Comparison of ENCODE assay signal across 9 cellular contexts in the genomic region with DNA sequence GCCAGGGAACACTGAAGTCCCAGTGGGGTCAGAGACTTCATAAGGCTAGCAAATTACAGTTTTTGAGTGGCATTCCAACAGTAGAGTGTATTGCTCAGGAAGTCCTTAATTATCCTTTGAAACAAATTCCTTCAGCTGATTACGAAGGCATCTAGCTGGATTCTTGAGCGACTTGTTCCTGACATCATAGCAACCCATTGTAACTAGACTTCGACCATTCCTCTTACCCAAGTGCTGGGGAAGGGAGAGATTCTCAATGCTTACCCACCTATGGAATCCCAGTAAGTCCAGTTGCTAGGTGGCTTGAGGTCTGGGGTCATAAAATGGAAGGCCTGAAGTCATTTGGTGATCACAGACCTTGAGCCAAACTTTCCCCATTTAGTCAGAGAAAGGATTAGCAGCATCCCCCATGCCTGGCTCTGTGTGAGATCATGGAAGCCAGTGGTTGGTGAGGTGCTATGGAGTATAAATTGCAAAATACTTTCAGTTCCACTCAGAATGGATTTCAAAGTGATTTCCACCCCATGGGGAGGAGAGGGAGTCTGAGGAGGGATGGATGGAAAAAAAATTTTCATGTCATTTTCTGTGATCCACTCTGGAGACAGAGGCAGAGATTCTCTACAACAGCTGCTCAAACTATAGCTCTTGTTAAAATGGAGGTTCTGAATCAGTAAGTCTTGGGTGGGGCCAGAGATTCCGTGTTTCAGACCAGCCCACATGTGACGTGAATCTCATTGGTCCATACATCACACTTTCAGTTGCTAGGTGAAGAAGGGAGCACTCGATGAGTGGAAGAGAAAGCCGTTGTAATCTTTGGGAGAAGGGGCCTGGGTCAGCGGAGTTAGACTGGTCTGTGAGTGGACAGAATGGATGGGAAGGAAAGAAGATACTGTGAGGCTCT. TPM values are rescaled to one million over a fixed set of nuclear protein-coding genes. Genes with fewer than 3 reads are reported as not detected.
DNase-seq lines count a peak whose midpoint lies in the region; ATAC-seq, FAIRE-seq and TF ChIP-seq lines count a peak whose summit lies in the region.
"Had no signal": no experiment of that assay in that cellular context is flagged by ENCODE, and none has a peak within 500 bp of the region (broad histone marks: within the 10 kb centered on the region; RNA-seq: fewer than 3 reads in every experiment).

No MANE protein-coding gene starts in this region.

- TF ChIP-seq CTCF in tibial artery (IDR thresholded peaks at IDR 0.05) = no peak

- 41% methylated on average over 8 of the region's 8 CpGs for WGBS in aorta, 2 donors

- no peaks in the 10 kb centered on the region for H3K36me3 ChIP-seq in aorta (ENCODE audit: control insufficient read depth in 1 of 2, insufficient read depth in 2 of 2, low read length in 1 of 2)
- no peaks in the 10 kb centered on the region for H3K36me3 ChIP-seq in tibial artery

- DNase-seq in GM12891 (ENCODE audit: insufficient read length, low spot score) (no peak), NAMALWA (ENCODE audit: low spot score) (peak; percentile 67), germinal center (ENCODE audit: low spot score) (peak; percentile 64), cerebellar nuclear complex (lab: John Stamatoyannopoulos, UW) (no peak), aorta (no peak), tibial artery (no peak)
- DNase-seq: psoas muscle had no signal

- H3K4me1 ChIP-seq in aorta (ENCODE audit: control insufficient read depth in 1 of 2, insufficient read depth in 2 of 2, low read length in 2 of 2) (no peaks in the 10 kb centered on the region), tibial artery (no peaks in the 10 kb centered on the region)
- H3K4me1 ChIP-seq: psoas muscle had no signal

- intact Hi-C loops in aorta (cut with DNase I) = no loop called here
- intact Hi-C loops in tibial artery (cut with DNase I; ENCODE audit: low total_unique reads) = no loop called here

- H3K27ac ChIP-seq in aorta (ENCODE audit: low read depth in 1 of 2, low read length in 2 of 2) = no peak overlapping the region
- H3K27ac ChIP-seq in tibial artery = no peak overlapping the region
- H3K27ac ChIP-seq: psoas muscle had no signal

- H3K27me3 ChIP-seq in aorta (ENCODE audit: control insufficient read depth in 1 of 2, insufficient read depth in 2 of 2, low read length in 1 of 2) = peaks cover 0 to 2% of the 10 kb centered on the region in 2 donors
- no peaks in the 10 kb centered on the region for H3K27me3 ChIP-seq in tibial artery

- FAIRE-seq in GM12891 (lab: Jason Lieb, UNC) = peak; percentile 93
- FAIRE-seq: K562 had no signal

- H3K4me3 ChIP-seq in aorta (ENCODE audit: low read length in 2 of 2) = no peak overlapping the region
- no peak overlapping the region for H3K4me3 ChIP-seq in tibial artery
- H3K4me3 ChIP-seq: K562, psoas muscle had no signal

- TF ChIP-seq POLR2A in GM12891 (IDR thresholded peaks at IDR 0.05; ENCODE audit: low read depth, low read length) = no peak

- ATAC-seq in GM21526 (IDR thresholded peaks at IDR 0.05; ENCODE audit: low FRiP score, unreplicated experiment) (peak; percentile 58), aorta (ENCODE audit: low FRiP score) (no peak)
- ATAC-seq: psoas muscle had no signal

- H3K9me3 ChIP-seq in aorta (ENCODE audit: control insufficient read depth, low read length) = peaks cover 1% of the 10 kb centered on the region
- no peaks in the 10 kb centered on the region for H3K9me3 ChIP-seq in tibial artery
- H3K9me3 ChIP-seq: psoas muscle had no signal

TF ChIP-seq in GM12891, 5 proteins besides CTCF, POLR2A, EP300 and RAD21:
- TF ChIP-seq TAF1 (IDR thresholded peaks at IDR 0.05; ENCODE audit: low read depth, low read length) = no peak
- TF ChIP-seq POU2F2 (IDR thresholded peaks at IDR 0.05; ENCODE audit: low read depth, low read length) = no peak
- TF ChIP-seq SPI1 (IDR thresholded peaks at IDR 0.05; ENCODE audit: low read depth, low read length) = no peak

RNA-seq across cellular contexts. Expression of a gene that starts 45.7 kb away (rescaled TPM):
- 14.8 TPM for polyA plus RNA-seq in GM12891 (2012; ENCODE audit: low read depth, missing spikeins)
- 10 to 100 TPM; 11.9 to 19.7 TPM for total RNA-seq in aorta
- 1 to 10 TPM; 2.6 to 6.3 TPM for polyA plus RNA-seq in aorta
- polyA plus RNA-seq: K562 had no signal

Comparison
In these comparisons a context has a peak if more than half of its experiments do, and no peak if none do; other contexts are left out.
1. DNase-seq: peak in NAMALWA (single experiment) and germinal center (single experiment); none in GM12891 (single experiment), cerebellar nuclear complex (0 of 2), aorta (0 of 2) and tibial artery (0 of 2).